In genomic region chrX:97266406-97267121, GRCh38 we compare ENCODE assay signal across 26 cellular contexts.
"Had no signal": no experiment of that assay in that cellular context is flagged by ENCODE, and none has a peak within 500 bp of the region (broad histone marks: within the 10 kb centered on the region; RNA-seq: fewer than 3 reads in every experiment).

No MANE protein-coding gene starts in this region.

- H3K27me3 Mint-ChIP-seq: activated CD4-positive, alpha-beta T cell treated with anti-CD3 and anti-CD28 coated beads, Interleukin-2, amount 10 ng/mL, durations not matched to agents 24 days and 14 days; activated CD8-positive, alpha-beta T cell treated with anti-CD3 and anti-CD28 coated beads for 36 hours; activated naive CD8-positive, alpha-beta T cell treated with anti-CD3 and anti-CD28 coated beads for 36 hours; activated T-helper 17 cell treated with anti-CD3 and anti-CD28 coated beads, Interleukin-2, amount 50 U/mL, for 72 hours; brain had no signal

- H3K27me3 ChIP-seq: SJCRH30 had no signal

- H3K4me1 Mint-ChIP-seq: activated CD4-positive, alpha-beta T cell treated with anti-CD3 and anti-CD28 coated beads, Interleukin-2, amount 10 ng/mL, durations not matched to agents 24 days and 14 days; activated T-helper 17 cell treated with anti-CD3 and anti-CD28 coated beads, Interleukin-2, amount 50 U/mL, for 72 hours had no signal

- H3K4me3 ChIP-seq: K562, SJCRH30 had no signal

- DNase-seq: activated CD4-positive, alpha-beta T cell treated with anti-CD3 and anti-CD28 coated beads, Interleukin-2, amount 10 ng/mL, durations not matched to agents 24 days and 14 days; activated CD4-positive, alpha-beta T cell treated with anti-CD3 and anti-CD28 coated beads, Interleukin-2, amount 50 U/mL, for 4 hours; activated CD8-positive, alpha-beta T cell treated with anti-CD3 and anti-CD28 coated beads for 36 hours; activated effector memory CD4-positive, alpha-beta T cell treated with anti-CD3 and anti-CD28 coated beads, Interleukin-2, amount 50 U/mL, for 16 hours; activated naive CD4-positive, alpha-beta T cell; activated naive CD4-positive, alpha-beta T cell treated with anti-CD3 and anti-CD28 coated beads, Interleukin-2, amount 50 U/mL, for 16 hours; activated naive CD8-positive, alpha-beta T cell treated with anti-CD3 and anti-CD28 coated beads for 36 hours; activated T-cell treated with anti-CD3 and anti-CD28 coated beads, Interleukin-2, amount 50 U/mL, for 1 hour; activated T-cell treated with anti-CD3 and anti-CD28 coated beads, Interleukin-2, amount 50 U/mL, for 72 hours; caudate nucleus; cerebellar nuclear complex; NCI-H1105; NCI-H1417 treated with DMSO at 0.1 percent for 48 hours; NCI-H187 treated with DMSO at 0.1 percent for 48 hours; NCI-H2081; NCI-H2227 treated with DMSO at 0.1 percent for 48 hours; NCI-H524 treated with DMSO at 0.1 percent for 48 hours; SHP77; SJCRH30; SW 1271; T-helper 1 cell; T-helper 9 cell had no signal

- H3K36me3 ChIP-seq: SJCRH30 had no signal

- FAIRE-seq: bronchial epithelial cell, K562 had no signal

- H3K36me3 Mint-ChIP-seq: activated naive CD8-positive, alpha-beta T cell treated with anti-CD3 and anti-CD28 coated beads for 36 hours; brain had no signal

- H3K9me3 Mint-ChIP-seq: activated CD4-positive, alpha-beta T cell treated with anti-CD3 and anti-CD28 coated beads, Interleukin-2, amount 10 ng/mL, durations not matched to agents 24 days and 14 days; activated CD8-positive, alpha-beta T cell treated with anti-CD3 and anti-CD28 coated beads for 36 hours; activated naive CD8-positive, alpha-beta T cell treated with anti-CD3 and anti-CD28 coated beads for 36 hours; activated T-cell treated with anti-CD3 and anti-CD28 coated beads, Interleukin-2, amount 50 U/mL, for 72 hours; activated T-helper 17 cell treated with anti-CD3 and anti-CD28 coated beads, Interleukin-2, amount 50 U/mL, for 72 hours; brain had no signal

- H3K4me3 Mint-ChIP-seq: activated CD4-positive, alpha-beta T cell treated with anti-CD3 and anti-CD28 coated beads, Interleukin-2, amount 10 ng/mL, durations not matched to agents 24 days and 14 days; activated CD8-positive, alpha-beta T cell treated with anti-CD3 and anti-CD28 coated beads for 36 hours; activated naive CD8-positive, alpha-beta T cell treated with anti-CD3 and anti-CD28 coated beads for 36 hours; activated T-cell treated with anti-CD3 and anti-CD28 coated beads, Interleukin-2, amount 50 U/mL, for 72 hours; activated T-helper 17 cell treated with anti-CD3 and anti-CD28 coated beads, Interleukin-2, amount 50 U/mL, for 72 hours; brain had no signal

- H3K27ac ChIP-seq: SJCRH30 had no signal

- H3K4me1 ChIP-seq: SJCRH30 had no signal

- H3K9me3 ChIP-seq: SJCRH30 had no signal

- H3K27ac Mint-ChIP-seq: activated CD4-positive, alpha-beta T cell treated with anti-CD3 and anti-CD28 coated beads, Interleukin-2, amount 10 ng/mL, durations not matched to agents 24 days and 14 days; activated CD8-positive, alpha-beta T cell treated with anti-CD3 and anti-CD28 coated beads for 36 hours; activated naive CD8-positive, alpha-beta T cell treated with anti-CD3 and anti-CD28 coated beads for 36 hours; activated T-cell treated with anti-CD3 and anti-CD28 coated beads, Interleukin-2, amount 50 U/mL, for 72 hours; activated T-helper 17 cell treated with anti-CD3 and anti-CD28 coated beads, Interleukin-2, amount 50 U/mL, for 72 hours had no signal
